In genomic region chr4:79281577-79282359, GRCh38 we compare ENCODE assay signal across 1 cellular context.
TF ChIP-seq lines count a peak whose summit lies in the region.

No MANE protein-coding gene starts in this region.

TF ChIP-seq in WTC11, 78 proteins besides CTCF, POLR2A, EP300 and RAD21 (continued from another document):
- no peak for TF ChIP-seq CDX4 (CRISPR knock-in tag; IDR thresholded peaks at IDR 0.05; ENCODE audit: borderline replicate concordance)
TF ChIP-seq in WTC11: peak in this region for 0.
